Comparison of ENCODE assay signal across 15 cellular contexts in the genomic region with DNA sequence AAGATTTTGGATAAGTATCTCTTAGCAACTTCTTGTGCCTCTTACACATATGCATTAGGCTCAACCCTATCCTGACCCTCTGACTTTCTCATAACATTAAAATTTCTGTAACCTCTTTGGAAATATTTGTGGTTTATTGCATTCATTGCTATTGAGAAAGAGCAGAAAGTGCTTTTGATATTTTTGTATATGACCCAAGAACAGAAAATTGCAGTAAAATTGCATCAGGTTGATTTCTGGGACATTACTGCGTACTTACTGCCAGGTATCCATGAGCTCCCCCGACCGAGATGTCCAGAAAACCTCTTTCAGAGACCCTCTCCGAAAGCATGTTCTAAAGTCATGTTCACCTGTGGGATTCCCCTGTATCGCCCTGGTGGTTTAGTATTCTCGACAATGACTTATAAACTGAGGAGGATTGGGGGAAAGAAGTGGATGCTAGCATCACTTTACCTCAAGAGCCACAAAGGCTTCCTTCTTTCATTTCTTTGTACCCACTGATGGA. TPM values are rescaled to one million over a fixed set of nuclear protein-coding genes. Genes with fewer than 3 reads are reported as not detected.
DNase-seq lines count a peak whose midpoint lies in the region.
"Had no signal": no experiment of that assay in that cellular context is flagged by ENCODE, and none has a peak within 500 bp of the region (broad histone marks: within the 10 kb centered on the region; RNA-seq: fewer than 3 reads in every experiment).

No MANE protein-coding gene starts in this region.

- H3K36me3 Mint-ChIP-seq in activated naive CD4-positive, alpha-beta T cell treated with anti-CD3 and anti-CD28 coated beads for 36 hours (ENCODE audit: low read depth) = no peaks in the 10 kb centered on the region
- H3K36me3 Mint-ChIP-seq in activated CD4-positive, alpha-beta T cell treated with anti-CD3 and anti-CD28 coated beads, Interleukin-2, amount 10 ng/mL, durations not matched to agents 7 days and 5 days (ENCODE audit: low read depth) = no peaks in the 10 kb centered on the region
- H3K36me3 Mint-ChIP-seq: brain had no signal

- H3K27me3 Mint-ChIP-seq in activated naive CD4-positive, alpha-beta T cell treated with anti-CD3 and anti-CD28 coated beads for 36 hours (ENCODE audit: low read depth) = peaks cover 41% of the 10 kb centered on the region
- peaks cover 13% of the 10 kb centered on the region for H3K27me3 Mint-ChIP-seq in activated CD4-positive, alpha-beta T cell treated with anti-CD3 and anti-CD28 coated beads, Interleukin-2, amount 10 ng/mL, durations not matched to agents 7 days and 5 days

- peaks cover 12% of the 10 kb centered on the region for H3K4me1 Mint-ChIP-seq in activated naive CD4-positive, alpha-beta T cell treated with anti-CD3 and anti-CD28 coated beads for 36 hours (ENCODE audit: low read depth)
- H3K4me1 Mint-ChIP-seq in activated CD4-positive, alpha-beta T cell treated with anti-CD3 and anti-CD28 coated beads, Interleukin-2, amount 10 ng/mL, durations not matched to agents 7 days and 5 days = peaks cover 16% of the 10 kb centered on the region

- no peaks in the 10 kb centered on the region for H3K9me3 Mint-ChIP-seq in activated naive CD4-positive, alpha-beta T cell treated with anti-CD3 and anti-CD28 coated beads for 36 hours
- peaks cover 5% of the 10 kb centered on the region for H3K9me3 Mint-ChIP-seq in activated CD4-positive, alpha-beta T cell treated with anti-CD3 and anti-CD28 coated beads, Interleukin-2, amount 10 ng/mL, durations not matched to agents 7 days and 5 days
- H3K9me3 Mint-ChIP-seq: brain had no signal

- CTCF ChIA-PET in activated naive CD4-positive, alpha-beta T cell treated with anti-CD3 and anti-CD28 coated beads for 36 hours (lab: Charles Lee) = no interaction called here
- CTCF ChIA-PET in activated CD4-positive, alpha-beta T cell treated with anti-CD3 and anti-CD28 coated beads, Interleukin-2, amount 10 ng/mL, durations not matched to agents 7 days and 5 days (lab: Charles Lee) = no interaction called here

- peak; percentile 16 for DNase-seq in activated naive CD4-positive, alpha-beta T cell treated with anti-CD3 and anti-CD28 coated beads for 36 hours
- DNase-seq in activated naive CD4-positive, alpha-beta T cell (lab: John Stamatoyannopoulos, UW) = no peak
- DNase-seq in SW480 (ENCODE audit: low spot score) = peak; percentile 3
- peak; percentile 84 for DNase-seq in fibroblast of gingiva (ENCODE audit: low read depth)
- DNase-seq in stromal cell of bone marrow (ENCODE audit: low read depth) = peak; percentile 76
- DNase-seq in UCSD-AML1 (lab: John Stamatoyannopoulos, UW; ENCODE audit: unreplicated experiment) = no peak
- no peak for DNase-seq in activated CD4-positive, alpha-beta T cell treated with anti-CD3 and anti-CD28 coated beads, Interleukin-2, amount 10 ng/mL, durations not matched to agents 7 days and 5 days
- no peak for DNase-seq in activated gamma-delta T cell treated with Interleukin-2 at 50 U/mL for 16 hours
- DNase-seq: activated CD8-positive, alpha-beta memory T cell treated with anti-CD3 and anti-CD28 coated beads, Interleukin-2, amount 50 U/mL, for 48 hours; BE2C; RPMI8226; stimulated activated CD4-positive, alpha-beta T cell treated with anti-CD3 and anti-CD28 coated beads, Interleukin-12 subunit alpha, Interleukin-12 subunit beta, amount 100 ng/mL, for 4 hours had no signal

- POLR2A ChIA-PET in activated CD4-positive, alpha-beta T cell treated with anti-CD3 and anti-CD28 coated beads, Interleukin-2, amount 10 ng/mL, durations not matched to agents 7 days and 5 days (lab: Charles Lee) = no interaction called here

- no peak overlapping the region for H3K27ac Mint-ChIP-seq in activated naive CD4-positive, alpha-beta T cell treated with anti-CD3 and anti-CD28 coated beads for 36 hours
- no peak overlapping the region for H3K27ac Mint-ChIP-seq in activated CD4-positive, alpha-beta T cell treated with anti-CD3 and anti-CD28 coated beads, Interleukin-2, amount 10 ng/mL, durations not matched to agents 7 days and 5 days

- intact Hi-C loops in activated naive CD4-positive, alpha-beta T cell treated with anti-CD3 and anti-CD28 coated beads for 36 hours (cut with micrococcal nuclease) = loop anchor here (1.0 kb wide), 1 partner anchor 8 kb away; no protein-coding TSS in a partner anchor

- no peak overlapping the region for H3K4me3 Mint-ChIP-seq in activated naive CD4-positive, alpha-beta T cell treated with anti-CD3 and anti-CD28 coated beads for 36 hours
- no peak overlapping the region for H3K4me3 Mint-ChIP-seq in activated CD4-positive, alpha-beta T cell treated with anti-CD3 and anti-CD28 coated beads, Interleukin-2, amount 10 ng/mL, durations not matched to agents 7 days and 5 days
- H3K4me3 Mint-ChIP-seq: brain had no signal

RNA-seq across cellular contexts. Expression of gene IL22, which starts 14.5 kb away (rescaled TPM):
- under 1 TPM in 1 of 2 experiments, not detected in 1; 0.26 TPM for total RNA-seq in activated naive CD4-positive, alpha-beta T cell treated with anti-CD3 and anti-CD28 coated beads for 36 hours
- under 1 TPM; 0.42 to 0.69 TPM for total RNA-seq in activated CD4-positive, alpha-beta T cell treated with anti-CD3 and anti-CD28 coated beads, Interleukin-2, amount 10 ng/mL, durations not matched to agents 7 days and 5 days
- total RNA-seq: G401, lung had no signal

RNA-seq across cellular contexts. Expression of gene IL26, which starts 42.3 kb away (rescaled TPM):
- under 1 TPM; 0.33 to 0.42 TPM for total RNA-seq in activated naive CD4-positive, alpha-beta T cell treated with anti-CD3 and anti-CD28 coated beads for 36 hours
- total RNA-seq in activated CD4-positive, alpha-beta T cell treated with anti-CD3 and anti-CD28 coated beads, Interleukin-2, amount 10 ng/mL, durations not matched to agents 7 days and 5 days = under 1 TPM; 0.50 to 1.00 TPM
- total RNA-seq: G401, lung had no signal

Comparison
In these comparisons a context has a peak if more than half of its experiments do, and no peak if none do; other contexts are left out.
1. DNase-seq: peak in activated naive CD4-positive, alpha-beta T cell treated with anti-CD3 and anti-CD28 coated beads for 36 hours (single experiment), SW480 (single experiment), fibroblast of gingiva (single experiment) and stromal cell of bone marrow (single experiment); none in activated naive CD4-positive, alpha-beta T cell (0 of 4), UCSD-AML1 (single experiment), activated CD4-positive, alpha-beta T cell treated with anti-CD3 and anti-CD28 coated beads, Interleukin-2, amount 10 ng/mL, durations not matched to agents 7 days and 5 days (single experiment) and activated gamma-delta T cell treated with Interleukin-2 at 50 U/mL for 16 hours (single experiment).